Comparison of ENCODE assay signal across 9 cellular contexts in genomic region chr11:123511037-123511870, GRCh38.
A peak's percentile ranks its signal among the peaks of the same experiment; 100 is the strongest.
DNase-seq lines count a peak whose midpoint lies in the region; ATAC-seq, FAIRE-seq and TF ChIP-seq lines count a peak whose summit lies in the region.
"Had no signal": no experiment of that assay in that cellular context is flagged by ENCODE, and none has a peak within 500 bp of the region (broad histone marks: within the 10 kb centered on the region; RNA-seq: fewer than 3 reads in every experiment).

No MANE protein-coding gene starts in this region.

- TF ChIP-seq RAD21 in HepG2 (CRISPR knock-in tag; IDR thresholded peaks at IDR 0.05): peak; percentile 32

- H3K4me1 ChIP-seq in colonic mucosa (no peaks in the 10 kb centered on the region), HepG2 (ENCODE audit: insufficient read depth, low read length) (no peaks in the 10 kb centered on the region)

- H3K9me3 Mint-ChIP-seq in activated CD4-positive, alpha-beta T cell treated with anti-CD3 and anti-CD28 coated beads, Interleukin-2, amount 10 ng/mL, durations not matched to agents 24 days and 14 days: no peaks in the 10 kb centered on the region
- H3K9me3 Mint-ChIP-seq: IgD-negative memory B cell had no signal

- WGBS in HepG2 (ENCODE audit: low lambda C conversion rate): 5% methylated on average over 14 of the region's 14 CpGs

- no peak for TF ChIP-seq EP300 in HepG2 (IDR thresholded peaks at IDR 0.05; ENCODE audit: low read depth in 2 of 2, low read length in 2 of 2)
- no peak for TF ChIP-seq EP300 in HepG2 (CRISPR knock-in tag; IDR thresholded peaks at IDR 0.05; ENCODE audit: borderline replicate concordance)

- no peak overlapping the region for H3K4me2 ChIP-seq in HepG2 (ENCODE audit: low read depth, low read length)

- H3K27ac Mint-ChIP-seq in activated CD4-positive, alpha-beta T cell treated with anti-CD3 and anti-CD28 coated beads, Interleukin-2, amount 10 ng/mL, durations not matched to agents 24 days and 14 days: peak overlapping the region; percentile 34
- H3K27ac Mint-ChIP-seq: IgD-negative memory B cell had no signal

- H3K27ac ChIP-seq in colonic mucosa (no peak overlapping the region), HepG2 (ENCODE audit: extremely low read length, insufficient read depth, low read length) (no peak overlapping the region)

- H3K9me3 ChIP-seq in colonic mucosa: no peaks in the 10 kb centered on the region
- no peaks in the 10 kb centered on the region for H3K9me3 ChIP-seq in HepG2 (ENCODE audit: low read length)

- H3K4me3 ChIP-seq in BJ (ENCODE audit: low read depth, low read length) (no peak overlapping the region), colonic mucosa (no peak overlapping the region), HepG2 (replicated peaks in 1 of 3; ENCODE audit: insufficient read depth in 1 of 3, low read depth in 2 of 3, low read length in 3 of 3) (no peak overlapping the region)

- in situ Hi-C loops in HepG2 (cut with HindIII; ENCODE audit: extremely low pct_ligation_motif_present, low pct_unique_long_range_greater_than_20kb): no loop called here

- POLR2A ChIA-PET in BJ (lab: Charles Lee): no interaction called here
- POLR2A ChIA-PET in HepG2 (lab: Yijun Ruan, JAX): no interaction called here

- H3K4me1 Mint-ChIP-seq in activated CD4-positive, alpha-beta T cell treated with anti-CD3 and anti-CD28 coated beads, Interleukin-2, amount 10 ng/mL, durations not matched to agents 24 days and 14 days: peaks cover 44% of the 10 kb centered on the region

- ATAC-seq in HG03432 (IDR thresholded peaks at IDR 0.05; ENCODE audit: unreplicated experiment) (peak; percentile 85), HepG2 (peak; percentile 98)

- no peak overlapping the region for H2AFZ ChIP-seq in HepG2 (ENCODE audit: low read length)

- H3K36me3 ChIP-seq in BJ (ENCODE audit: control insufficient read depth, insufficient read depth, low read length): no peaks in the 10 kb centered on the region
- no peaks in the 10 kb centered on the region for H3K36me3 ChIP-seq in colonic mucosa
- H3K36me3 ChIP-seq in HepG2 (replicated peaks in 1 of 2; ENCODE audit: control insufficient read depth in 1 of 2, insufficient read depth in 2 of 2, low read length in 2 of 2): no peaks in the 10 kb centered on the region

- no peaks in the 10 kb centered on the region for H4K20me1 ChIP-seq in HepG2 (ENCODE audit: insufficient read depth, low read length)

- intact Hi-C loops in activated CD4-positive, alpha-beta T cell treated with anti-CD3 and anti-CD28 coated beads, Interleukin-2, amount 10 ng/mL, durations not matched to agents 24 days and 14 days (cut with micrococcal nuclease): loop anchor here (2.0 kb wide), 2 partner anchors 44 to 66 kb away; no protein-coding TSS in a partner anchor
- intact Hi-C loops in colonic mucosa (cut with DNase I) (no loop called here), HepG2 (cut with micrococcal nuclease; ENCODE audit: unreplicated experiment) (loop anchor here (1.0 kb wide), 1 partner anchor 66 kb away; no protein-coding TSS in a partner anchor)

- peaks cover 27% of the 10 kb centered on the region for H3K36me3 Mint-ChIP-seq in activated CD4-positive, alpha-beta T cell treated with anti-CD3 and anti-CD28 coated beads, Interleukin-2, amount 10 ng/mL, durations not matched to agents 24 days and 14 days (ENCODE audit: low read depth)
- H3K36me3 Mint-ChIP-seq: IgD-negative memory B cell had no signal

- no peak overlapping the region for H3K4me3 Mint-ChIP-seq in activated CD4-positive, alpha-beta T cell treated with anti-CD3 and anti-CD28 coated beads, Interleukin-2, amount 10 ng/mL, durations not matched to agents 24 days and 14 days

- H3K79me2 ChIP-seq in HepG2 (ENCODE audit: insufficient read depth, low read length): no peaks in the 10 kb centered on the region

- TF ChIP-seq CTCF in BJ (IDR thresholded peaks at IDR 0.05; ENCODE audit: insufficient read depth, low read depth, low read length): peak; percentile 95
- TF ChIP-seq CTCF in colonic mucosa (IDR thresholded peaks at IDR 0.05): peak; percentile 85
- peak; percentile 77 for TF ChIP-seq CTCF in HepG2 (CRISPR knock-in tag; IDR thresholded peaks at IDR 0.05)

- CTCF ChIA-PET in BJ (lab: Yijun Ruan, JAX) (interaction anchor here (1.0 to 5.1 kb wide), 14 partner anchors 9 to 196 kb away, joined by 3 to 46 read pairs (median 6); no protein-coding TSS in a partner anchor), HepG2 (lab: Yijun Ruan, JAX; ENCODE audit: low intra/inter-chr PET ratio, low total read pairs) (interaction anchor here (1.0 to 1.3 kb wide), 2 partner anchors 44 to 66 kb away, joined by 3 to 6 read pairs; no protein-coding TSS in a partner anchor)

- no peaks in the 10 kb centered on the region for H3K27me3 Mint-ChIP-seq in activated CD4-positive, alpha-beta T cell treated with anti-CD3 and anti-CD28 coated beads, Interleukin-2, amount 10 ng/mL, durations not matched to agents 24 days and 14 days
- H3K27me3 Mint-ChIP-seq: IgD-negative memory B cell had no signal

- H3K27me3 ChIP-seq in BJ (ENCODE audit: control insufficient read depth, insufficient read depth, low read length) (no peaks in the 10 kb centered on the region), colonic mucosa (no peaks in the 10 kb centered on the region), HepG2 (ENCODE audit: control insufficient read depth in 1 of 2, insufficient read depth in 2 of 2, low read length in 2 of 2) (no peaks in the 10 kb centered on the region; a peak in 1 of 5 replicates)

- no peak for FAIRE-seq in HepG2 (lab: Jason Lieb, UNC)

- H3K9ac ChIP-seq in colonic mucosa (ENCODE audit: low read depth in 2 of 2, low read length in 2 of 2) (no peak overlapping the region), HepG2 (ENCODE audit: insufficient read depth, low read depth, low read length) (no peak overlapping the region)

- BruUV-seq in HepG2 (replicated peaks; lab: Mats Ljungman, UMichigan): no TSS peak

- TF ChIP-seq POLR2A in HepG2 (IDR thresholded peaks at IDR 0.05; ENCODE audit: insufficient read depth in 1 of 2, low read depth in 2 of 2, low read length in 2 of 2): no peak

- peak; percentile 67 for DNase-seq in BJ (ENCODE audit: low read depth)
- DNase-seq in GM19238 (ENCODE audit: insufficient read length, low spot score): peak; percentile 67
- peak; percentile 85 for DNase-seq in NCI-H524 treated with DMSO at 0.1 percent for 48 hours (lab: John Stamatoyannopoulos, UW)
- peak; percentile 90 for DNase-seq in activated CD4-positive, alpha-beta T cell treated with anti-CD3 and anti-CD28 coated beads, Interleukin-2, amount 10 ng/mL, durations not matched to agents 24 days and 14 days
- peak; percentile 76 for DNase-seq in colonic mucosa
- peak; percentile 66 for DNase-seq in HepG2 (ENCODE audit: low spot score)
- DNase-seq in stimulated activated CD4-positive, alpha-beta T cell treated with anti-CD3 and anti-CD28 coated beads, TNF-alpha, amount 100 ng/mL, for 24 hours (ENCODE audit: low read depth in 3 of 3): peak; percentile 41 to 76 (median 59)

TF ChIP-seq in HepG2, 621 proteins besides CTCF, POLR2A, EP300 and RAD21:
- TF ChIP-seq STAG1 (CRISPR knock-in tag; IDR thresholded peaks at IDR 0.05): peak; percentile 57
- TF ChIP-seq NFYB (CRISPR knock-in tag; IDR thresholded peaks at IDR 0.05): peak; percentile 55
- TF ChIP-seq XRCC5 (optimal IDR thresholded peaks at IDR 0.05; ENCODE audit: low read length): peak; percentile 49
- no peak for TF ChIP-seq CEBPB (IDR thresholded peaks at IDR 0.05; ENCODE audit: borderline replicate concordance, low read depth, low read length)
- peak; percentile 29; the same call in 1 of the 2 replicates for TF ChIP-seq GABPB1 (CRISPR knock-in tag; IDR thresholded peaks at IDR 0.05)
- peak; percentile 23; the same call in 1 of the 2 replicates for TF ChIP-seq NFYC (CRISPR knock-in tag; IDR thresholded peaks at IDR 0.05)
